25 cellular contexts compared by ENCODE assay signal in the genomic region with DNA sequence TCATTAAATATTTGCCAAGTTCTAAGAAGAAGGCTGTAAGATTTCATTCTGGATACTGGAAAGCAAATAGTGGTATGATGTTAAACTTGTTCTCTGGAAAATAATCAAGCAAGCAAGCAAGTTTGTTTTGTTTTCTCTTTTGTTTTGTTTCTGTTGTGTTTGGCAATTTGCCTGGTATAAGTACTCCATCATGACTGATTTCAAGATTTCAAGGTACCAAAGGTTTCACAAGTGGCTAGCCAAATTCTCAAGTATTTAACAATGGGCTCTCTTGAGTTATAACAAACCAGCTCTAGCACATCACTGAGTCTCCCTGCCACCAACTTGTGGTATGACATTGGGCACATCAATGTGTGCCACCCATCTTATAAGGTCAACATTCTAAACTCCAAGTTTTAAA.
A peak's percentile ranks its signal among the peaks of the same experiment; 100 is the strongest.
DNase-seq lines count a peak whose midpoint lies in the region; TF ChIP-seq lines count a peak whose summit lies in the region.
"Had no signal": no experiment of that assay in that cellular context is flagged by ENCODE, and none has a peak within 500 bp of the region (broad histone marks: within the 10 kb centered on the region; RNA-seq: fewer than 3 reads in every experiment).

No MANE protein-coding gene starts in this region.

- H3K9me3 ChIP-seq in suprapubic skin: no peaks in the 10 kb centered on the region
- H3K9me3 ChIP-seq: left lung, psoas muscle, SJSA1, vagina had no signal

- TF ChIP-seq POLR2A in suprapubic skin (IDR thresholded peaks at IDR 0.05): no peak

- H3K27ac ChIP-seq in suprapubic skin: no peak overlapping the region
- H3K27ac ChIP-seq: coronary artery, left lung, psoas muscle, SJSA1, vagina had no signal

- no peaks in the 10 kb centered on the region for H3K4me1 ChIP-seq in suprapubic skin
- H3K4me1 ChIP-seq: left lung, psoas muscle, vagina had no signal

- DNase-seq in GM12865 (ENCODE audit: low read depth) (peak; percentile 72), LNCaP clone FGC (ENCODE audit: low read depth) (peak; percentile 61), brain pericyte (ENCODE audit: low read depth, low spot score) (peak; percentile 21), fibroblast of villous mesenchyme (ENCODE audit: low read depth) (peak; percentile 29), NCI-H146 treated with DMSO at 0.1 percent for 48 hours (lab: John Stamatoyannopoulos, UW; ENCODE audit: unreplicated experiment) (no peak), HuH-7 (ENCODE audit: low spot score) (no peak), suprapubic skin (ENCODE audit: low spot score in 2 of 2) (no peak)
- DNase-seq in stimulated activated naive CD4-positive, alpha-beta T cell treated with Interleukin-2 at 50 U/mL for 16 hours (lab: John Stamatoyannopoulos, UW): no peak
- DNase-seq: activated CD8-positive, alpha-beta T cell treated with anti-CD3 and anti-CD28 coated beads for 36 hours; activated naive CD4-positive, alpha-beta T cell treated with Interleukin-2 at 50 U/mL for 16 hours; activated T-cell treated with anti-CD3 and anti-CD28 coated beads, Interleukin-2, amount 50 U/mL, for 1 hour; aorta; CD8-positive, alpha-beta T cell; DND-41; left lung; NCI-H1436; NCI-H2171 treated with DMSO at 0.1 percent for 48 hours; NCI-H774; PC-3; psoas muscle; stimulated activated CD4-positive, alpha-beta T cell treated with anti-CD3 and anti-CD28 coated beads, Interleukin-4, amount 100 ng/mL, for 4 hours had no signal

- TF ChIP-seq CTCF in GM12865 (IDR thresholded peaks at IDR 0.05; ENCODE audit: insufficient read depth, low read depth, low read length, missing control alignments) (no peak), LNCaP clone FGC (IDR thresholded peaks at IDR 0.05; ENCODE audit: control insufficient read depth, extremely low read depth, insufficient read depth) (no peak), fibroblast of villous mesenchyme (IDR thresholded peaks at IDR 0.05; ENCODE audit: insufficient read depth, low read depth, low read length) (no peak), suprapubic skin (IDR thresholded peaks at IDR 0.05) (no peak)

- no peaks in the 10 kb centered on the region for H3K36me3 ChIP-seq in suprapubic skin
- H3K36me3 ChIP-seq: left lung, SJSA1, vagina had no signal

- no peak for TF ChIP-seq EP300 in suprapubic skin (IDR thresholded peaks at IDR 0.05)

- H3K27me3 ChIP-seq in suprapubic skin: no peaks in the 10 kb centered on the region
- H3K27me3 ChIP-seq: left lung, SJSA1, vagina had no signal

- no peak overlapping the region for H3K4me3 ChIP-seq in GM12865 (ENCODE audit: low read depth, low read length)
- no peak overlapping the region for H3K4me3 ChIP-seq in LNCaP clone FGC (ENCODE audit: low read depth, low read length)
- no peak overlapping the region for H3K4me3 ChIP-seq in fibroblast of villous mesenchyme (ENCODE audit: low read depth, low read length)
- H3K4me3 ChIP-seq in suprapubic skin: no peak overlapping the region
- H3K4me3 ChIP-seq: coronary artery, left lung, psoas muscle, SJSA1, smooth muscle cell, vagina had no signal

Comparison
In these comparisons a context has a peak if more than half of its experiments do, and no peak if none do; other contexts are left out.
1. DNase-seq: peak in GM12865 (single experiment), LNCaP clone FGC (single experiment), brain pericyte (single experiment) and fibroblast of villous mesenchyme (single experiment); none in NCI-H146 treated with DMSO at 0.1 percent for 48 hours (single experiment), HuH-7 (single experiment), stimulated activated naive CD4-positive, alpha-beta T cell treated with Interleukin-2 at 50 U/mL for 16 hours (single experiment) and suprapubic skin (0 of 2).